ENCODE assay signal across 13 cellular contexts in genomic region chr3:99128740-99129505, GRCh38.
DNase-seq lines count a peak whose midpoint lies in the region; ATAC-seq and TF ChIP-seq lines count a peak whose summit lies in the region.
"Had no signal": no experiment of that assay in that cellular context is flagged by ENCODE, and none has a peak within 500 bp of the region (broad histone marks: within the 10 kb centered on the region; RNA-seq: fewer than 3 reads in every experiment).

No MANE protein-coding gene starts in this region.

- in situ Hi-C loops in HAP-1 (cut with MboI; ENCODE audit: low sequenced_read_pairs), result no loop called here

- POLR2A ChIA-PET in CD8-positive, alpha-beta T cell (lab: Charles Lee), result no interaction called here

- no peak for TF ChIP-seq POLR2A in vagina (IDR thresholded peaks at IDR 0.05)

- H3K4me1 Mint-ChIP-seq in Calu3 (ENCODE audit: low read depth, unreplicated experiment) (peaks cover 17% of the 10 kb centered on the region), osteocyte (ENCODE audit: unreplicated experiment) (peaks cover 53% of the 10 kb centered on the region)
- H3K4me1 Mint-ChIP-seq in CD8-positive, alpha-beta T cell (ENCODE audit: low read depth), result no peaks in the 10 kb centered on the region
- H3K4me1 Mint-ChIP-seq: activated naive CD4-positive, alpha-beta T cell treated with anti-CD3 and anti-CD28 coated beads, Interleukin-2, amount 50 U/mL, for 24 hours had no signal

- BruUV-seq in Calu3 (replicated peaks; lab: Mats Ljungman, UMichigan), result no TSS peak

- H3K9me3 Mint-ChIP-seq in Calu3 (ENCODE audit: low read depth, unreplicated experiment), result no peaks in the 10 kb centered on the region
- H3K9me3 Mint-ChIP-seq in osteocyte (ENCODE audit: unreplicated experiment), result no peaks in the 10 kb centered on the region
- no peaks in the 10 kb centered on the region for H3K9me3 Mint-ChIP-seq in CD8-positive, alpha-beta T cell

- no peaks in the 10 kb centered on the region for H3K36me3 Mint-ChIP-seq in Calu3 (ENCODE audit: insufficient read depth, unreplicated experiment)
- H3K36me3 Mint-ChIP-seq in osteocyte (ENCODE audit: unreplicated experiment), result peaks cover 3% of the 10 kb centered on the region
- no peaks in the 10 kb centered on the region for H3K36me3 Mint-ChIP-seq in CD8-positive, alpha-beta T cell
- H3K36me3 Mint-ChIP-seq: activated naive CD4-positive, alpha-beta T cell treated with anti-CD3 and anti-CD28 coated beads, Interleukin-2, amount 50 U/mL, for 24 hours had no signal

- H3K27me3 Mint-ChIP-seq in Calu3 (ENCODE audit: unreplicated experiment) (no peaks in the 10 kb centered on the region), osteocyte (ENCODE audit: unreplicated experiment) (no peaks in the 10 kb centered on the region)
- no peaks in the 10 kb centered on the region for H3K27me3 Mint-ChIP-seq in CD8-positive, alpha-beta T cell (ENCODE audit: low read depth)
- H3K27me3 Mint-ChIP-seq: activated naive CD4-positive, alpha-beta T cell treated with anti-CD3 and anti-CD28 coated beads, Interleukin-2, amount 50 U/mL, for 24 hours had no signal

- H3K27ac Mint-ChIP-seq in Calu3 (ENCODE audit: unreplicated experiment), result peak overlapping the region; percentile 11
- H3K27ac Mint-ChIP-seq in osteocyte (ENCODE audit: unreplicated experiment), result peak overlapping the region; percentile 93
- no peak overlapping the region for H3K27ac Mint-ChIP-seq in CD8-positive, alpha-beta T cell
- H3K27ac Mint-ChIP-seq: activated naive CD4-positive, alpha-beta T cell treated with anti-CD3 and anti-CD28 coated beads, Interleukin-2, amount 50 U/mL, for 24 hours had no signal

- CTCF ChIA-PET in Calu3 (lab: Charles Lee), result no interaction called here
- CTCF ChIA-PET in CD8-positive, alpha-beta T cell (lab: Charles Lee), result no interaction called here

- H3K4me1 ChIP-seq in SJCRH30 (no peaks in the 10 kb centered on the region), HAP-1 (no peaks in the 10 kb centered on the region), vagina (peaks cover 8% of the 10 kb centered on the region)
- no peaks in the 10 kb centered on the region for H3K4me1 ChIP-seq in CD8-positive, alpha-beta T cell (ENCODE audit: insufficient read depth, low read length)

- H3K9me3 ChIP-seq in SJCRH30 (replicated peaks) (no peaks in the 10 kb centered on the region), HAP-1 (no peaks in the 10 kb centered on the region), vagina (no peaks in the 10 kb centered on the region)
- no peaks in the 10 kb centered on the region for H3K9me3 ChIP-seq in CD8-positive, alpha-beta T cell (ENCODE audit: low read length)

- intact Hi-C loops in Calu3 (cut with micrococcal nuclease; ENCODE audit: unreplicated experiment) (no loop called here), vagina (cut with DNase I) (no loop called here)
- intact Hi-C loops in CD8-positive, alpha-beta T cell (cut with DNase I, micrococcal nuclease), result no loop called here

- no peak for ATAC-seq in CD8-positive, alpha-beta T cell

- no peaks in the 10 kb centered on the region for H3K27me3 ChIP-seq in SJCRH30
- H3K27me3 ChIP-seq in HAP-1 (ENCODE audit: low read depth), result no peaks in the 10 kb centered on the region
- no peaks in the 10 kb centered on the region for H3K27me3 ChIP-seq in CD8-positive, alpha-beta T cell (ENCODE audit: insufficient read depth, low read length)
- no peaks in the 10 kb centered on the region for H3K27me3 ChIP-seq in vagina

- H3K4me3 Mint-ChIP-seq in Calu3 (ENCODE audit: low read depth, unreplicated experiment) (no peak overlapping the region), osteocyte (ENCODE audit: unreplicated experiment) (no peak overlapping the region)
- H3K4me3 Mint-ChIP-seq in CD8-positive, alpha-beta T cell, result no peak overlapping the region
- H3K4me3 Mint-ChIP-seq: activated naive CD4-positive, alpha-beta T cell treated with anti-CD3 and anti-CD28 coated beads, Interleukin-2, amount 50 U/mL, for 24 hours had no signal

- H3K4me3 ChIP-seq in SJCRH30 (no peak overlapping the region), fibroblast of mammary gland (ENCODE audit: control insufficient read depth, low read depth, low read length) (no peak overlapping the region), HAP-1 (no peak overlapping the region), vagina (no peak overlapping the region)
- no peak overlapping the region for H3K4me3 ChIP-seq in CD8-positive, alpha-beta T cell (ENCODE audit: low read depth, low read length)

- H3K27ac ChIP-seq in SJCRH30 (peak overlapping the region; percentile 19), vagina (no peak overlapping the region)
- H3K27ac ChIP-seq in CD8-positive, alpha-beta T cell (ENCODE audit: low read depth, low read length), result no peak overlapping the region

- TF ChIP-seq CTCF in Calu3 (IDR thresholded peaks at IDR 0.05; ENCODE audit: unreplicated experiment) (no peak), fibroblast of mammary gland (conservative IDR thresholded peaks at IDR 0.05; ENCODE audit: control insufficient read depth, insufficient read depth, low read depth, low read length) (no peak), osteocyte (IDR thresholded peaks at IDR 0.05) (no peak), vagina (IDR thresholded peaks at IDR 0.05) (no peak)
- no peak for TF ChIP-seq CTCF in CD8-positive, alpha-beta T cell (IDR thresholded peaks at IDR 0.05)

- H3K36me3 ChIP-seq in SJCRH30 (no peaks in the 10 kb centered on the region), HAP-1 (replicated peaks) (no peaks in the 10 kb centered on the region), vagina (no peaks in the 10 kb centered on the region)
- no peaks in the 10 kb centered on the region for H3K36me3 ChIP-seq in CD8-positive, alpha-beta T cell (ENCODE audit: insufficient read depth, low read length)

- DNase-seq in Calu3, result peak; percentile 6
- peak in 1 of 2 experiments; percentile 8 for DNase-seq in SJCRH30
- DNase-seq in fibroblast of mammary gland (ENCODE audit: low read depth), result peak; percentile 97
- no peak for DNase-seq in osteocyte (ENCODE audit: extremely low spot score, unreplicated experiment)
- DNase-seq in DMS53 (lab: John Stamatoyannopoulos, UW), result no peak
- no peak for DNase-seq in HAP-1 (ENCODE audit: low spot score in 2 of 2)
- no peak for DNase-seq in CD8-positive, alpha-beta T cell
- DNase-seq in vagina (ENCODE audit: extremely low spot score in 2 of 2), result no peak
- DNase-seq: activated CD4-positive, alpha-beta T cell treated with anti-CD3 and anti-CD28 coated beads for 1 hour; DMS153; Kasumi-1; NK-92 treated with Interleukin-12 subunit alpha and Interleukin-12 subunit beta, amount 100 ng/mL, for 24 hours had no signal

Comparison
In these comparisons a context has a peak if more than half of its experiments do, and no peak if none do; other contexts are left out.
1. DNase-seq: peak in Calu3 (single experiment) and fibroblast of mammary gland (single experiment); none in osteocyte (single experiment), DMS53 (single experiment), HAP-1 (0 of 2), CD8-positive, alpha-beta T cell (0 of 7) and vagina (0 of 2).